ENCODE assay signal across 32 cellular contexts in the genomic region with DNA sequence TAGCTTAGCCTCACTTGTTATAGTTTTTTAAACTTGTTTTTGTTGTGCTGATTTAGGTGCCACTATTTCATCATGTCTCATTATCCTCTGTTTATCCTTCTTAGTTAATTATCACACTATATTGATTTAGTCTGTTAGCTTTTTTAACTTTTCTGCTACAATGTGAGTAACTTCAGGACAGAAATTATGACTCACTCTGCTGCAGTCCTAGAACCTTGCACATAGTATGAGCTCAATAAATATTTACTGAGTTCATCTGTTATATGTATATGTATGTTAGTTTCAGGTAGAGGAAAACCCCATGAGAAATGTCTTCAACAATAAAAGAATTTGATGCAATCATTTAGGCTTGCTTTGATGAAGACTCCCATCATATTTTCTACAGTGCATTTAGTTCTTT.
A peak's percentile ranks its signal among the peaks of the same experiment; 100 is the strongest.
DNase-seq lines count a peak whose midpoint lies in the region; ATAC-seq and TF ChIP-seq lines count a peak whose summit lies in the region.
"Had no signal": no experiment of that assay in that cellular context is flagged by ENCODE, and none has a peak within 500 bp of the region (broad histone marks: within the 10 kb centered on the region; RNA-seq: fewer than 3 reads in every experiment).

No MANE protein-coding gene starts in this region.

- no peaks in the 10 kb centered on the region for H3K4me1 Mint-ChIP-seq in CD14-positive monocyte
- H3K4me1 Mint-ChIP-seq in glutamatergic neuron (ENCODE audit: low read depth, unreplicated experiment) = no peaks in the 10 kb centered on the region
- H3K4me1 Mint-ChIP-seq: activated T-helper 17 cell treated with anti-CD3 and anti-CD28 coated beads, Interleukin-2, amount 50 U/mL, for 72 hours; natural killer cell; stimulated activated naive B cell treated with anti-CD40 and anti-IgM and Interleukin-4, amounts not matched to agents 10 μg/mL and 1 μg/mL and 100 μg/mL, for 72 hours had no signal

- intact Hi-C loops in CD14-positive monocyte (cut with micrococcal nuclease) = no loop called here

- ATAC-seq in GM18867 (IDR thresholded peaks at IDR 0.05; ENCODE audit: unreplicated experiment) (peak; percentile 33), GM21737 (IDR thresholded peaks at IDR 0.05; ENCODE audit: unreplicated experiment) (peak; percentile 45), HG03045 (IDR thresholded peaks at IDR 0.05; ENCODE audit: unreplicated experiment) (peak; percentile 47), HG03460 (IDR thresholded peaks at IDR 0.05; ENCODE audit: unreplicated experiment) (peak; percentile 53), GM19351 (IDR thresholded peaks at IDR 0.05; ENCODE audit: unreplicated experiment) (no peak)
- ATAC-seq: A549; activated naive CD4-positive, alpha-beta T cell treated with anti-CD3 and anti-CD28 coated beads, Interleukin-2, amount 50 U/mL, for 72 hours; activated T-helper 17 cell treated with anti-CD3 and anti-CD28 coated beads, Interleukin-2, amount 50 U/mL, for 72 hours; gastrocnemius medialis; left ventricle myocardium superior; natural killer cell; Panc1; stimulated activated naive B cell treated with anti-CD40 and anti-IgM and Interleukin-4, amounts not matched to agents 10 μg/mL and 1 μg/mL and 100 μg/mL, for 72 hours had no signal

- peaks cover 0 to 1% (median 0%) of the 10 kb centered on the region in 3 donors for H3K27me3 Mint-ChIP-seq in CD14-positive monocyte (ENCODE audit: low read depth in 3 of 3)
- peaks cover 2% of the 10 kb centered on the region for H3K27me3 Mint-ChIP-seq in glutamatergic neuron (ENCODE audit: unreplicated experiment)
- H3K27me3 Mint-ChIP-seq: activated T-helper 17 cell treated with anti-CD3 and anti-CD28 coated beads, Interleukin-2, amount 50 U/mL, for 72 hours; dendritic cell treated with granulocyte-macrophage colony-stimulating factor and Interleukin-4, amounts not matched to agents 40 ng/mL and 50 ng/mL, for 4 days; stimulated activated naive B cell treated with anti-CD40 and anti-IgM and Interleukin-4, amounts not matched to agents 10 μg/mL and 1 μg/mL and 100 μg/mL, for 72 hours had no signal

- DNase-seq in CD14-positive monocyte (ENCODE audit: low spot score) = no peak
- no peak for DNase-seq in glutamatergic neuron
- DNase-seq in NAMALWA (ENCODE audit: low spot score) = no peak
- DNase-seq: activated CD4-positive, alpha-beta T cell treated with anti-CD3 and anti-CD28 coated beads, Interleukin-2, amount 50 U/mL, for 4 hours; activated CD4-positive, CD25-positive, alpha-beta regulatory T cell; activated CD8-positive, alpha-beta memory T cell treated with anti-CD3 and anti-CD28 coated beads, Interleukin-2, amount 50 U/mL, for 48 hours; aorta; DMS53; gastrocnemius medialis; islet precursor cell; Kasumi-1; left ventricle myocardium superior; midbrain; natural killer cell; NCI-H1694 treated with DMSO at 0.1 percent for 48 hours; NCI-H526; SIG-M5; spleen; stimulated activated CD4-positive, alpha-beta T cell treated with anti-CD3 and anti-CD28 coated beads, Interleukin-2, amount 100 ng/mL, for 48 hours; stimulated activated naive B cell treated with anti-CD40 and anti-IgM and Interleukin-4, amounts not matched to agents 10 μg/mL and 1 μg/mL and 100 μg/mL, for 72 hours; SW 1271; T1000 had no signal

- no peak overlapping the region for H3K27ac Mint-ChIP-seq in CD14-positive monocyte
- H3K27ac Mint-ChIP-seq in glutamatergic neuron (ENCODE audit: unreplicated experiment) = no peak overlapping the region
- H3K27ac Mint-ChIP-seq: activated naive CD4-positive, alpha-beta T cell treated with anti-CD3 and anti-CD28 coated beads, Interleukin-2, amount 50 U/mL, for 72 hours; activated T-helper 17 cell treated with anti-CD3 and anti-CD28 coated beads, Interleukin-2, amount 50 U/mL, for 72 hours; dendritic cell treated with granulocyte-macrophage colony-stimulating factor and Interleukin-4, amounts not matched to agents 40 ng/mL and 50 ng/mL, for 4 days; natural killer cell; stimulated activated naive B cell treated with anti-CD40 and anti-IgM and Interleukin-4, amounts not matched to agents 10 μg/mL and 1 μg/mL and 100 μg/mL, for 72 hours had no signal

- no peaks in the 10 kb centered on the region for H3K36me3 Mint-ChIP-seq in CD14-positive monocyte
- H3K36me3 Mint-ChIP-seq in glutamatergic neuron (ENCODE audit: unreplicated experiment) = no peaks in the 10 kb centered on the region
- H3K36me3 Mint-ChIP-seq: activated naive CD4-positive, alpha-beta T cell treated with anti-CD3 and anti-CD28 coated beads, Interleukin-2, amount 50 U/mL, for 72 hours; natural killer cell; stimulated activated naive B cell treated with anti-CD40 and anti-IgM and Interleukin-4, amounts not matched to agents 10 μg/mL and 1 μg/mL and 100 μg/mL, for 72 hours had no signal

- TF ChIP-seq CTCF in CD14-positive monocyte (IDR thresholded peaks at IDR 0.05) = no peak
- TF ChIP-seq CTCF in glutamatergic neuron (IDR thresholded peaks at IDR 0.05; ENCODE audit: partially characterized antibody, unreplicated experiment) = no peak

- no peak overlapping the region for H3K4me3 Mint-ChIP-seq in CD14-positive monocyte
- H3K4me3 Mint-ChIP-seq in glutamatergic neuron (ENCODE audit: unreplicated experiment) = no peak overlapping the region
- H3K4me3 Mint-ChIP-seq: activated T-helper 17 cell treated with anti-CD3 and anti-CD28 coated beads, Interleukin-2, amount 50 U/mL, for 72 hours; dendritic cell treated with granulocyte-macrophage colony-stimulating factor and Interleukin-4, amounts not matched to agents 40 ng/mL and 50 ng/mL, for 4 days; natural killer cell; stimulated activated naive B cell treated with anti-CD40 and anti-IgM and Interleukin-4, amounts not matched to agents 10 μg/mL and 1 μg/mL and 100 μg/mL, for 72 hours had no signal

- H3K9me3 Mint-ChIP-seq in CD14-positive monocyte (peaks cover 0 to 4% (median 0%) of the 10 kb centered on the region in 7 donors), glutamatergic neuron (ENCODE audit: unreplicated experiment) (no peaks in the 10 kb centered on the region)
- H3K9me3 Mint-ChIP-seq: dendritic cell treated with granulocyte-macrophage colony-stimulating factor and Interleukin-4, amounts not matched to agents 40 ng/mL and 50 ng/mL, for 4 days had no signal
